10 cellular contexts compared by ENCODE assay signal in the genomic region with DNA sequence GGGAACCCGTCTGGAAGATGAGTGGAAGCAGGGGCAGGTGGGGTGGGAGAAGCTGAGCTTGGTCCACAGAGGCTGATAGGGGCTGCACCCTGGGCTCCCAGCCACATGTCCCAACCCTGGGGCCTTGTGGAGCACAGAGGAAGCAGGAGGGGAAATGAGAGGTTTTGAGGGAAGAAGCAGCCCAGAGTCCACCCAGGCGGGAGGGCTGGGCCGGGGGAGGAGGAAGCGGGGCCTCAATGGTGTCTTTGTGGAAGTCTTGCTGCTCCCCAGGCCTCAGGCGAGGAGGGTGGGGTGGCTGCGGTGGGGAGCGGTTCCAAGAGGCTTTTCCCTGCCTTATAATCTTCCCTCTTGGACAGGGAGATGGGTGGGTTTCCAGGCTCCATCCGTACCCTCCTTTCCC. TPM values are rescaled to one million over a fixed set of nuclear protein-coding genes. Genes with fewer than 3 reads are reported as not detected.
DNase-seq lines count a peak whose midpoint lies in the region; ATAC-seq and TF ChIP-seq lines count a peak whose summit lies in the region.
"Not testable (repeated sequence)": the region's sequence is repeated elsewhere in the genome, so short reads cannot be mapped to it uniquely, and the experiment has no call there.
"Had no signal": no experiment of that assay in that cellular context is flagged by ENCODE, and none has a peak within 500 bp of the region (broad histone marks: within the 10 kb centered on the region; RNA-seq: fewer than 3 reads in every experiment).

No MANE protein-coding gene starts in this region.

- peaks cover 11% of the 10 kb centered on the region for H3K36me3 Mint-ChIP-seq in chondrocyte (ENCODE audit: low read depth)

- H3K27me3 Mint-ChIP-seq in chondrocyte (ENCODE audit: low read depth), result not testable (repeated sequence)

- H3K4me3 ChIP-seq in lower lobe of right lung; rectal smooth muscle tissue (ENCODE audit: low read length); tibial artery: not testable (repeated sequence)

- DNase-seq in Ammon's horn (ENCODE audit: low spot score), result peak; percentile 59
- peak; percentile 50 to 58 for DNase-seq in Kasumi-1 (lab: John Stamatoyannopoulos, UW)
- DNase-seq in SK-MEL-5 (ENCODE audit: low read depth, low spot score), result peak; percentile 73
- DNase-seq in chondrocyte (ENCODE audit: low spot score); lower lobe of right lung: not testable (repeated sequence)
- peak; percentile 72 for DNase-seq in Right ventricle myocardium superior
- DNase-seq in tibial artery, result peak in 1 of 2 donors; percentile 82

- not testable (repeated sequence) for H3K36me3 ChIP-seq in lower lobe of right lung; rectal smooth muscle tissue (ENCODE audit: control insufficient read depth, insufficient read depth, low read length); tibial artery

- peaks cover 90% of the 10 kb centered on the region for H3K4me1 Mint-ChIP-seq in chondrocyte (ENCODE audit: low read depth)

- H3K4me3 Mint-ChIP-seq in chondrocyte (ENCODE audit: unreplicated experiment), result not testable (repeated sequence)

- H3K9me3 ChIP-seq in lower lobe of right lung, tibial artery: not testable (repeated sequence)

- intact Hi-C loops in Right ventricle myocardium superior (cut with DNase I); lower lobe of right lung (cut with DNase I); tibial artery (cut with DNase I; ENCODE audit: low total_unique reads): not testable (repeated sequence)

- ATAC-seq in Right ventricle myocardium superior (ENCODE audit: poor library complexity) (peak; percentile 25), lower lobe of right lung (peak; percentile 12 to 36)

- H3K9ac ChIP-seq in rectal smooth muscle tissue (ENCODE audit: low read length), result not testable (repeated sequence)

- not testable (repeated sequence) for H3K27ac ChIP-seq in lower lobe of right lung
- peak overlapping the region; percentile 98 for H3K27ac ChIP-seq in rectal smooth muscle tissue (ENCODE audit: low read depth, low read length)
- peak overlapping the region; percentile 93 to 96 for H3K27ac ChIP-seq in tibial artery

- not testable (repeated sequence) for TF ChIP-seq CTCF in chondrocyte (IDR thresholded peaks at IDR 0.05); lower lobe of right lung (IDR thresholded peaks at IDR 0.05); tibial artery (IDR thresholded peaks at IDR 0.05)

- peak overlapping the region; percentile 92 for H3K27ac Mint-ChIP-seq in chondrocyte (ENCODE audit: unreplicated experiment)

- H3K9me3 Mint-ChIP-seq in chondrocyte (ENCODE audit: low read depth), result not testable (repeated sequence)

- in situ Hi-C loops in SK-MEL-5 (cut with HindIII; ENCODE audit: low pct_unique_long_range_greater_than_20kb, low sequenced_read_pairs), result not testable (repeated sequence)

- H3K4me1 ChIP-seq in lower lobe of right lung, result peaks cover 36% of the 10 kb centered on the region
- H3K4me1 ChIP-seq in rectal smooth muscle tissue (ENCODE audit: control insufficient read depth, insufficient read depth, low read length), result peaks cover 73% of the 10 kb centered on the region
- peaks cover 9 to 91% (median 85%) of the 10 kb centered on the region in 4 donors for H3K4me1 ChIP-seq in tibial artery

- H3K27me3 ChIP-seq in lower lobe of right lung (ENCODE audit: low read depth); rectal smooth muscle tissue (ENCODE audit: control insufficient read depth, insufficient read depth, low read length); tibial artery: not testable (repeated sequence)

RNA-seq across cellular contexts. Expression of gene CSPG4, which starts 13.1 kb away (rescaled TPM):
- 11.8 and 13.7 TPM in 2 replicates for total RNA-seq in SK-MEL-5 (2014; rRNA removed; shearing (Covaris generic))
- polyA plus RNA-seq in SK-MEL-5 (2015; cell fraction: cytosol; rRNA removed), result 15.1 and 16.9 TPM in 2 replicates
- 12.0 and 12.3 TPM in 2 replicates for polyA plus RNA-seq in SK-MEL-5 (2015; cell fraction: nucleus; rRNA removed)
- total RNA-seq in chondrocyte, result 302 to 607 TPM (median 595 TPM) in 3 replicates
- 5.2 TPM for total RNA-seq in Right ventricle myocardium superior
- total RNA-seq in lower lobe of right lung, result 15.0 TPM
- total RNA-seq: activated T-helper 1 cell treated with anti-CD3 and anti-CD28 coated beads, Interleukin-12 subunit alpha, Interleukin-12 subunit beta, Interleukin-2, Interleukin-4 antibody, amounts not matched to agents 30 ng/mL and 10 ng/mL and 1 ng/mL, durations not matched to agents 14 hours and 24 hours and 36 hours; T-helper 2 cell treated with Interferon-gamma antibody and Interleukin-4, amounts not matched to agents 100 ng/mL and 5 ng/mL, for 36 hours had no signal

RNA-seq across cellular contexts. Expression of gene SNX33, which starts 51.8 kb away (rescaled TPM):
- total RNA-seq in SK-MEL-5 (2014; rRNA removed; shearing (Covaris generic)), result 10.5 TPM in 2 replicates
- polyA plus RNA-seq in SK-MEL-5 (2015; cell fraction: cytosol; rRNA removed), result 7.6 and 13.8 TPM in 2 replicates
- polyA plus RNA-seq in SK-MEL-5 (2015; cell fraction: nucleus; rRNA removed), result 13.8 and 14.0 TPM in 2 replicates
- 21.6 to 31.2 TPM (median 30.2 TPM) in 3 replicates for total RNA-seq in chondrocyte
- total RNA-seq in Right ventricle myocardium superior, result 12.4 TPM
- total RNA-seq in lower lobe of right lung, result 28.9 TPM

RNA-seq across cellular contexts. Expression of gene IMP3, which starts 59.5 kb away (rescaled TPM):
- total RNA-seq in SK-MEL-5 (2014; rRNA removed; shearing (Covaris generic)), result 102 and 106 TPM in 2 replicates
- 115 and 135 TPM in 2 replicates for polyA plus RNA-seq in SK-MEL-5 (2015; cell fraction: cytosol; rRNA removed)
- polyA plus RNA-seq in SK-MEL-5 (2015; cell fraction: nucleus; rRNA removed), result 48.7 and 54.9 TPM in 2 replicates
- total RNA-seq in chondrocyte (28.7 to 30.0 TPM (median 29.0 TPM) in 3 replicates), Right ventricle myocardium superior (41.7 TPM), lower lobe of right lung (56.5 TPM)

Comparison
In these comparisons a context has a peak if more than half of its experiments do, and no peak if none do; other contexts are left out.
1. RNA of gene CSPG4, which starts 13.1 kb away (total RNA-seq): 302 to 607 TPM in chondrocyte; 15.0 TPM in lower lobe of right lung (single experiment), 11.8 to 13.7 TPM in SK-MEL-5 and 5.2 TPM in Right ventricle myocardium superior (single experiment); every median in the first group is over 10 times any median in the second.